ENCODE assay signal across 8 cellular contexts in the genomic region with DNA sequence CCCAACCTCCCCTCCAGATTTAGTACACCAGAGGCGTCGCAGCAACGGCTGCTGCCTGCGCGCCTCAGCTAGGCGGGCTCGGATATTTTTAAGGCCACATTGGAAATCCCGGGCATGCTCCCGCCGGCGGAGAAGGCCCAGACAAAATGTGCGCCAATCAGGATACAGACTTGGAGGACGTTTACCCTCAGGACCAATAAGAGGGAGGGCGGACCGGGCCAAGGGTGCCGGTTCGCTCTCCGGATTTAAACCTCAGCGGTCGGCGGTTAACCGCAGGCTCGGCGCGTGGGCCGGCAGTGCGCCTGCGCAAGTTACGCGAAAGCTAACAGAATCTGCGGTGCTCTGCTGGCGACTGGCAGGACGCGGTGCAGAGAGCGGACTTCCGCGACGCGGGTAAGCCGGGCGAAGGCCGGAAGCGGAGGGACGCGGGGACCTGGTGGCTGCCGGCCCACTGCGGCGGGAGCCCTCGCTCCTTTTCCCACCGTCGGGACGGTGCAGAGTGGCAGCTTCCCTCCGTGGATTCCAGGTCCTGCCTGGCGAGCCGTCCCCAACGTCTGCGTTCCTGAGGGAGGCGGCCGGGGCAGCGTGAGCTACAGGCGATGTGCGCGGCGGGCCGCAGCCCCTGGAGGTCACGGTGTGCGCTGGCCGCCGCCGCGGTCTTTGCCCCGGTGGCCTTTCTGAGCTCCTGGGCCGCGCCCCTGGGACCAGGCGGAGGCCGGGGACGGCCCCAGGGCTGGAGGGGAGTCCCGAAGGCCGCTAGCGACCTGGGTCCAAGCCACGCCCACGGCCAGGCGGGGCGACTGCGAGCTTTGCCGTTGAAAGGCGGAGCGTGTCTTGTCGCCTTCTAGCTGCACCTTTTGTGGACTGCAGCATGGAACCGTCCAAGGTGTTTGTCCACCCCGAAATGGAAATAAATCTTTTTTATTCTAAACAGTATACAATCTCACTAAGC. TPM values are rescaled to one million over a fixed set of nuclear protein-coding genes. Genes with fewer than 3 reads are reported as not detected.
A peak's percentile ranks its signal among the peaks of the same experiment; 100 is the strongest.
DNase-seq lines count a peak whose midpoint lies in the region; FAIRE-seq and TF ChIP-seq lines count a peak whose summit lies in the region.

Gene HYLS1, plus strand, starts transcription at position 296 of the 952 bp plus-strand sequence. CDS start 11,701 bp downstream, outside the sequence.

- H3K36me3 Mint-ChIP-seq in Caco-2 (ENCODE audit: insufficient read depth, unreplicated experiment), result no peaks in the 10 kb centered on the region

- no TSS peak for BruUV-seq in Caco-2 (replicated peaks; lab: Mats Ljungman, UMichigan)

- TF ChIP-seq CTCF in Caco-2 (IDR thresholded peaks at IDR 0.05; ENCODE audit: insufficient read depth in 1 of 2, low read depth in 1 of 2, low read length in 1 of 2, severe bottlenecking in 1 of 2, unreplicated experiment in 1 of 2) (no peak), GM20000 (IDR thresholded peaks at IDR 0.05; ENCODE audit: extremely low read depth, missing control alignments) (no peak)

- peak within 1 kb of the TSS; percentile 80 for H3K27ac ChIP-seq in mesodermal cell (ENCODE audit: low read depth, low read length, severe bottlenecking)

- FAIRE-seq in endometrium (lab: Jason Lieb, UNC), result peak; percentile 91

- H3K4me1 ChIP-seq in Caco-2 (no peaks in the 10 kb centered on the region), NT2/D1 (ENCODE audit: insufficient read depth, insufficient read length) (no peaks in the 10 kb centered on the region), mesodermal cell (ENCODE audit: control insufficient read depth, insufficient read depth, low read length, poor library complexity, severe bottlenecking) (no peaks in the 10 kb centered on the region)

- no peaks in the 10 kb centered on the region for H3K27me3 ChIP-seq in Caco-2 (replicated peaks; ENCODE audit: control insufficient read depth, insufficient read depth, low read length)
- no peaks in the 10 kb centered on the region for H3K27me3 ChIP-seq in NT2/D1 (ENCODE audit: insufficient read depth, insufficient read length)

- peaks cover 12% of the 10 kb centered on the region for H3K4me1 Mint-ChIP-seq in Caco-2 (ENCODE audit: low read depth, unreplicated experiment)

- H3K9me3 Mint-ChIP-seq in Caco-2 (ENCODE audit: unreplicated experiment), result no peaks in the 10 kb centered on the region

- H3K36me3 ChIP-seq in Caco-2 (ENCODE audit: control insufficient read depth, insufficient read depth, low read length), result no peaks in the 10 kb centered on the region
- peaks cover 15% of the 10 kb centered on the region for H3K36me3 ChIP-seq in NT2/D1 (ENCODE audit: insufficient read depth, insufficient read length, low read length)
- peaks cover 4% of the 10 kb centered on the region for H3K36me3 ChIP-seq in mesodermal cell (ENCODE audit: control insufficient read depth, insufficient read depth, low read length)

- H3K9me3 ChIP-seq in Caco-2 (no peaks in the 10 kb centered on the region), NT2/D1 (ENCODE audit: insufficient read depth, low read length) (no peaks in the 10 kb centered on the region; the same call in 1 of the 2 replicates), mesodermal cell (ENCODE audit: control insufficient read depth, low read length) (no peaks in the 10 kb centered on the region)

- no peak within 1 kb of the TSS for H3K27ac Mint-ChIP-seq in Caco-2 (ENCODE audit: unreplicated experiment)

- H3K9ac ChIP-seq in NT2/D1 (ENCODE audit: insufficient read length, low read depth), result peak within 1 kb of the TSS; percentile 95

- H3K27me3 Mint-ChIP-seq in Caco-2 (ENCODE audit: insufficient read depth, unreplicated experiment), result no peaks in the 10 kb centered on the region

- DNase-seq in Caco-2 (peak; percentile 81 to 82), GM20000 (ENCODE audit: low spot score) (peak; percentile 93), HS-5 (ENCODE audit: low read depth) (peak; percentile 85), NT2/D1 (ENCODE audit: low read depth, low spot score) (peak; percentile 92)
- peak; percentile 93 for DNase-seq in activated CD8-positive, alpha-beta memory T cell treated with anti-CD3 and anti-CD28 coated beads, Interleukin-2, amount 50 U/mL, for 4 hours
- DNase-seq in stimulated activated CD8-positive, alpha-beta memory T cell treated with anti-CD3 and anti-CD28 coated beads, Interleukin-15, amount 100 ng/mL, for 4 hours (ENCODE audit: low read depth in 2 of 2), result peak; percentile 86 to 92

- H3K4me3 Mint-ChIP-seq in Caco-2 (ENCODE audit: unreplicated experiment), result peak within 1 kb of the TSS; percentile 69

- POLR2A ChIA-PET in Caco-2 (lab: Charles Lee), result interaction anchor here (0.5 to 1.4 kb wide), 4 partner anchors 15 to 934 kb away, joined by 3 to 6 read pairs (median 4); partner anchors contain the start of genes CCDC15, PUS3 and TMEM218

- H3K4me3 ChIP-seq in Caco-2 (ENCODE audit: low read depth, low read length) (peak within 1 kb of the TSS; percentile 52), NT2/D1 (ENCODE audit: insufficient read length, low read depth) (peak within 1 kb of the TSS; percentile 84), mesodermal cell (ENCODE audit: extremely low read depth, insufficient read depth, low read length, poor library complexity, severe bottlenecking) (peak within 1 kb of the TSS; percentile 64)

- CTCF ChIA-PET in Caco-2 (lab: Charles Lee), result interaction anchor here (0.6 to 1.4 kb wide), 5 partner anchors 15 to 306 kb away, joined by 3 to 6 read pairs (median 3); partner anchors contain the start of gene PUS3

- intact Hi-C loops in Caco-2 (cut with micrococcal nuclease; ENCODE audit: unreplicated experiment), result no loop called here

- WGBS in mesodermal cell (ENCODE audit: insufficient coverage in 2 of 2), 2 experiments, result 11 to 12% methylated on average over 68 to 84 of the region's 91 CpGs

RNA-seq across cellular contexts. Expression of gene HYLS1, which starts in this region (rescaled TPM):
- 2.0 and 2.5 TPM in 2 replicates for total RNA-seq in Caco-2 (2022)
- polyA plus RNA-seq in mesodermal cell (2013, experiment 1 of 2), result 2.6 TPM
- polyA plus RNA-seq in mesodermal cell (2013, experiment 2 of 2), result 2.3 TPM

Comparison
In these comparisons a context has a peak if more than half of its experiments do, and no peak if none do; other contexts are left out.
1. Peak in every context shown above with its lines: DNase-seq, H3K4me3 ChIP-seq and H3K27ac ChIP-seq.